In genomic region chr6:20301256-20301655, GRCh38 we compare ENCODE assay signal across 31 cellular contexts.
DNase-seq lines count a peak whose midpoint lies in the region; TF ChIP-seq lines count a peak whose summit lies in the region.
"Had no signal": no experiment of that assay in that cellular context is flagged by ENCODE, and none has a peak within 500 bp of the region (broad histone marks: within the 10 kb centered on the region; RNA-seq: fewer than 3 reads in every experiment).

No MANE protein-coding gene starts in this region.

- H4K8ac ChIP-seq in neuronal stem cell (ENCODE audit: low read depth, low read length): peak overlapping the region; percentile 82
- H4K8ac ChIP-seq in trophoblast cell (ENCODE audit: low read depth, low read length): no peak overlapping the region

- H3K4me3 ChIP-seq in neuronal stem cell (ENCODE audit: low read length in 2 of 2) (no peak overlapping the region), trophoblast cell (ENCODE audit: low read depth, low read length) (no peak overlapping the region)
- H3K4me3 ChIP-seq: A549; BLaER1; BLaER1 treated with 17β-estradiol and CSF1 and Interleukin-3, amounts not matched to agents 10 nM and 100 nM had no signal

- no peak overlapping the region for H4K91ac ChIP-seq in neuronal stem cell (ENCODE audit: low read depth, low read length, poor library complexity)
- H4K91ac ChIP-seq in trophoblast cell (ENCODE audit: low read depth, low read length): no peak overlapping the region

- no peaks in the 10 kb centered on the region for H3K79me2 ChIP-seq in trophoblast cell (ENCODE audit: control insufficient read depth, insufficient read depth, low read length, poor library complexity)

- in situ Hi-C loops in GM13977 (cut with MboI; ENCODE audit: low pct_unique_long_range_greater_than_20kb, low sequenced_read_pairs, unreplicated experiment): no loop called here

- H3K27ac ChIP-seq in neuronal stem cell (replicated peaks; ENCODE audit: low read length): no peak overlapping the region
- no peak overlapping the region for H3K27ac ChIP-seq in trophoblast cell (ENCODE audit: low read depth, low read length)
- H3K27ac ChIP-seq: 22Rv1; A549; BLaER1; BLaER1 treated with 17β-estradiol and CSF1 and Interleukin-3, amounts not matched to agents 10 nM and 100 nM; C4-2B had no signal

- H2BK5ac ChIP-seq in neuronal stem cell (ENCODE audit: low read length): no peak overlapping the region
- H2BK5ac ChIP-seq in trophoblast cell (ENCODE audit: low read depth, low read length, poor library complexity): no peak overlapping the region

- no peak for TF ChIP-seq CTCF in GM13977 (IDR thresholded peaks at IDR 0.05; ENCODE audit: extremely low read depth, insufficient read depth, missing control alignments)

- WGBS in neuronal stem cell (ENCODE audit: extremely low coverage in 2 of 2, insufficient read length in 2 of 2, insufficient replicate concordance in 1 of 2), 2 donors: no CpG with 5 or more reads among the region's 29 CpGs
- no CpG with 5 or more reads among the region's 29 CpGs for WGBS in trophoblast cell (ENCODE audit: extremely low coverage, insufficient coverage, insufficient read length)

- no peak overlapping the region for H2BK15ac ChIP-seq in neuronal stem cell (ENCODE audit: low read length)

- H3K9ac ChIP-seq in neuronal stem cell (ENCODE audit: low read depth, low read length, poor library complexity): no peak overlapping the region
- no peak overlapping the region for H3K9ac ChIP-seq in trophoblast cell (ENCODE audit: low read length)
- H3K9ac ChIP-seq: BLaER1; BLaER1 treated with 17β-estradiol and CSF1 and Interleukin-3, amounts not matched to agents 10 nM and 100 nM had no signal

- no peaks in the 10 kb centered on the region for H3K4me1 ChIP-seq in neuronal stem cell (ENCODE audit: control insufficient read depth in 2 of 2, insufficient read depth in 1 of 2, low read depth in 1 of 2, low read length in 2 of 2)
- H3K4me1 ChIP-seq in trophoblast cell (ENCODE audit: control insufficient read depth in 1 of 2, insufficient read depth in 2 of 2, low read length in 2 of 2): no peaks in the 10 kb centered on the region
- H3K4me1 ChIP-seq: A549; BE2C; BLaER1; BLaER1 treated with 17β-estradiol and CSF1 and Interleukin-3, amounts not matched to agents 10 nM and 100 nM; Caco-2 had no signal

- no peak overlapping the region for H2BK12ac ChIP-seq in neuronal stem cell (ENCODE audit: low read length)
- no peak overlapping the region for H2BK12ac ChIP-seq in trophoblast cell (ENCODE audit: low read length)

- H3K14ac ChIP-seq in neuronal stem cell (ENCODE audit: low read length) (no peak overlapping the region), trophoblast cell (ENCODE audit: low read length) (no peak overlapping the region)

- H3K9me3 ChIP-seq in neuronal stem cell (replicated peaks in 1 of 2; ENCODE audit: control insufficient read depth in 2 of 2, insufficient read depth in 1 of 2, low read depth in 1 of 2, low read length in 2 of 2) (no peaks in the 10 kb centered on the region), trophoblast cell (ENCODE audit: insufficient read depth, low read depth, low read length) (no peaks in the 10 kb centered on the region)
- H3K9me3 ChIP-seq: A549, BE2C, Caco-2 had no signal

- H3K23ac ChIP-seq in neuronal stem cell (ENCODE audit: low read depth, low read length, poor library complexity): no peak overlapping the region
- no peak overlapping the region for H3K23ac ChIP-seq in trophoblast cell (ENCODE audit: low read length)

- intact Hi-C loops in posterior vena cava (cut with DNase I): no loop called here

- DNase-seq in neuronal stem cell (ENCODE audit: low spot score): no peak
- no peak for DNase-seq in trophoblast cell
- DNase-seq in posterior vena cava (ENCODE audit: low spot score): peak; percentile 53
- DNase-seq in retina: no peak
- DNase-seq in activated CD4-positive, alpha-beta T cell treated with anti-CD3 and anti-CD28 coated beads for 4 hours: no peak
- DNase-seq in GM13977 (ENCODE audit: low spot score): no peak
- DNase-seq: 8988T; ACHN; AML-193; BE2C; C1 segment of cervical spinal cord; Caco-2; Calu3; CD4-positive, alpha-beta memory T cell; CD4-positive, alpha-beta T cell; CD4-positive, CD25-positive, alpha-beta regulatory T cell; CD8-positive, alpha-beta memory T cell; CD8-positive, alpha-beta T cell; COR-L47; DMS 273 treated with DMSO at 0.1 percent for 48 hours; DMS153; DMS53; DMS79; DMS79 treated with DMSO at 0.1 percent for 48 hours; DND-41; EL had no signal

- H3K79me1 ChIP-seq in neuronal stem cell (ENCODE audit: low read depth, low read length): no peaks in the 10 kb centered on the region
- no peaks in the 10 kb centered on the region for H3K79me1 ChIP-seq in trophoblast cell (ENCODE audit: low read length)

- H4K12ac ChIP-seq in trophoblast cell (ENCODE audit: low read depth, low read length): peak overlapping the region; percentile 18

- no peak overlapping the region for H3K4me2 ChIP-seq in neuronal stem cell (ENCODE audit: insufficient read depth, low read length, poor library complexity, severe bottlenecking)
- H3K4me2 ChIP-seq in trophoblast cell (ENCODE audit: low read length): no peak overlapping the region
- H3K4me2 ChIP-seq: A549; BLaER1; BLaER1 treated with 17β-estradiol and CSF1 and Interleukin-3, amounts not matched to agents 10 nM and 100 nM had no signal

- H3K18ac ChIP-seq in neuronal stem cell (ENCODE audit: low read length) (no peak overlapping the region), trophoblast cell (ENCODE audit: low read length) (no peak overlapping the region)

- H3K4ac ChIP-seq in neuronal stem cell (ENCODE audit: low read length) (no peak overlapping the region), trophoblast cell (ENCODE audit: low read depth, low read length) (no peak overlapping the region)

- H2AFZ ChIP-seq in neuronal stem cell (ENCODE audit: low read length) (no peak overlapping the region), trophoblast cell (ENCODE audit: insufficient read depth, low read length, poor library complexity) (no peak overlapping the region)

- H3K27me3 ChIP-seq in neuronal stem cell (ENCODE audit: control insufficient read depth in 3 of 3, insufficient read depth in 3 of 3, low read depth in 1 of 3, low read length in 3 of 3) (no peaks in the 10 kb centered on the region), trophoblast cell (ENCODE audit: insufficient read depth, low read length) (no peaks in the 10 kb centered on the region)
- H3K27me3 ChIP-seq: BLaER1; BLaER1 treated with 17β-estradiol and CSF1 and Interleukin-3, amounts not matched to agents 10 nM and 100 nM had no signal

- H2AK5ac ChIP-seq in neuronal stem cell (ENCODE audit: low read depth, low read length) (no peak overlapping the region), trophoblast cell (ENCODE audit: low read length) (no peak overlapping the region)

- H3K36me3 ChIP-seq in neuronal stem cell (replicated peaks in 1 of 2; ENCODE audit: control insufficient read depth in 2 of 2, insufficient read depth in 2 of 2, low read length in 2 of 2) (no peaks in the 10 kb centered on the region), trophoblast cell (ENCODE audit: control insufficient read depth in 1 of 2, insufficient read depth in 2 of 2, low read length in 2 of 2) (no peaks in the 10 kb centered on the region)
- H3K36me3 ChIP-seq: BE2C; BLaER1; BLaER1 treated with 17β-estradiol and CSF1 and Interleukin-3, amounts not matched to agents 10 nM and 100 nM had no signal

- H2BK120ac ChIP-seq in neuronal stem cell (ENCODE audit: low read depth, low read length) (no peak overlapping the region), trophoblast cell (ENCODE audit: insufficient read depth, low read length, poor library complexity) (no peak overlapping the region)
